In genomic region chr1:167803358-167804217, GRCh38 we compare ENCODE assay signal across 1 cellular context.
TF ChIP-seq lines count a peak whose summit lies in the region.

No MANE protein-coding gene starts in this region.

TF ChIP-seq in K562, 482 proteins besides CTCF, POLR2A, EP300 and RAD21 (continued from another document and continues in another):
- TF ChIP-seq ZNF318 (IDR thresholded peaks at IDR 0.05; ENCODE audit: borderline replicate concordance in 1 of 2, low read depth in 1 of 2) = no peak
- TF ChIP-seq HNRNPL (IDR thresholded peaks at IDR 0.05; ENCODE audit: low read depth, low read length) = no peak
- TF ChIP-seq FIP1L1 (IDR thresholded peaks at IDR 0.05; ENCODE audit: low read depth, low read length, poor library complexity, severe bottlenecking) = no peak
- TF ChIP-seq ID3 (CRISPR knock-in tag; IDR thresholded peaks at IDR 0.05) = no peak
- TF ChIP-seq ID3 (tag; IDR thresholded peaks at IDR 0.05) = 0 out of 2 replicates have a peak, but pooled peaks have one; percentile 34
- no peak for TF ChIP-seq CBX2 (IDR thresholded peaks at IDR 0.05; ENCODE audit: insufficient read depth, low read length, poor library complexity, severe bottlenecking)
- peak; percentile 94 for TF ChIP-seq CHAMP1 (IDR thresholded peaks at IDR 0.05)
- TF ChIP-seq USF1 (CRISPR knock-in tag; IDR thresholded peaks at IDR 0.05) = peak; percentile 62
- no peak for TF ChIP-seq TBL1XR1 (IDR thresholded peaks at IDR 0.05; ENCODE audit: low read length in 2 of 2)
- TF ChIP-seq CHD1 (IDR thresholded peaks at IDR 0.05; ENCODE audit: low read length) = no peak
- TF ChIP-seq MXI1 (IDR thresholded peaks at IDR 0.05; ENCODE audit: low read depth, low read length) = no peak
- TF ChIP-seq NR2C1 (IDR thresholded peaks at IDR 0.05) = peak; percentile 16; the same call in 1 of the 2 replicates
- peak; percentile 13; the same call in 1 of the 2 replicates for TF ChIP-seq NR2C1 (tag; IDR thresholded peaks at IDR 0.05)
- TF ChIP-seq ETV1 (tag; conservative IDR thresholded peaks at IDR 0.05; ENCODE audit: low read depth) = 0 out of 2 replicates have a peak, but pooled peaks have one; percentile 32
- TF ChIP-seq SMARCA4 (IDR thresholded peaks at IDR 0.05) = no peak
- peak; percentile 78; the same call in 1 of the 2 replicates for TF ChIP-seq JUND (IDR thresholded peaks at IDR 0.05; ENCODE audit: borderline replicate concordance, low read depth, low read length)
- TF ChIP-seq JUND (tag; IDR thresholded peaks at IDR 0.05; ENCODE audit: borderline replicate concordance, low read depth, low read length) = peak; percentile 72; the same call in 1 of the 3 replicates
- TF ChIP-seq ZNF280B (CRISPR knock-in tag; IDR thresholded peaks at IDR 0.05) = no peak
- peak; percentile 63 to 69; a peak in 1 of 4 replicates for TF ChIP-seq UBTF (IDR thresholded peaks at IDR 0.05; ENCODE audit: borderline replicate concordance in 1 of 2, low read depth in 2 of 2, low read length in 2 of 2)
- no peak for TF ChIP-seq SMAD2 (IDR thresholded peaks at IDR 0.05; ENCODE audit: low read depth, low read length)
- TF ChIP-seq PHF8 (IDR thresholded peaks at IDR 0.05; ENCODE audit: borderline replicate concordance, low read length) = no peak
- TF ChIP-seq PRPF4 (IDR thresholded peaks at IDR 0.05; ENCODE audit: insufficient read depth, low read depth, low read length, poor library complexity, severe bottlenecking) = no peak
- peak; percentile 76 for TF ChIP-seq MAFF (IDR thresholded peaks at IDR 0.05; ENCODE audit: low read length)
- no peak for TF ChIP-seq ZNF644 (tag; IDR thresholded peaks at IDR 0.05; ENCODE audit: low read depth)
- no peak for TF ChIP-seq HES1 (IDR thresholded peaks at IDR 0.05; ENCODE audit: low read depth)
- no peak for TF ChIP-seq POLR2B (IDR thresholded peaks at IDR 0.05; ENCODE audit: low read depth, partially characterized antibody)
- peak; percentile 72 for TF ChIP-seq MYC (IDR thresholded peaks at IDR 0.05; ENCODE audit: low read depth, low read length)
- no peak for TF ChIP-seq MYC (CRISPR knock-in tag; IDR thresholded peaks at IDR 0.05; ENCODE audit: borderline replicate concordance, low read depth)
- no peak for TF ChIP-seq HBP1 (CRISPR knock-in tag; IDR thresholded peaks at IDR 0.05)
- TF ChIP-seq ASH1L (IDR thresholded peaks at IDR 0.05; ENCODE audit: borderline replicate concordance, low read depth, partially characterized antibody) = no peak
- TF ChIP-seq IRF9 (tag; IDR thresholded peaks at IDR 0.05) = no peak
- TF ChIP-seq E2F8 (IDR thresholded peaks at IDR 0.05; ENCODE audit: low read depth, partially characterized antibody) = peak; percentile 38
